In the genomic region with DNA sequence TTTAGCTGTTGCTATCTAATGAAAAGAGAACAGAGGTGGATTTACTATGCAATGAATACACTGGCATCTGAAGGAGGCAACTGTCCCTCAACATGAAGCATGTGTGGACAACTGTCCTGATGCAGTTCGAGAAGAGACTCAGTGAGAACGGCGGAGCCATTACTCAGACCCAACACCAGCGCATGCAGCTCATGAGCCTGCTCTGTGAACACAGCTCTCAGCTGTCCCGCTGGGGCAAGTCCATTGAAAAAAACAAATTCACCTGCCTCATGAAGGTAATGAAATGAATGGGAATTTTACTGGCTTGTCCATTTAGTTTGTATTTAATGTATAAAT, we compare ENCODE assay signal across 19 cellular contexts.
A peak's percentile ranks its signal among the peaks of the same experiment; 100 is the strongest.
DNase-seq lines count a peak whose midpoint lies in the region; ATAC-seq and TF ChIP-seq lines count a peak whose summit lies in the region.
"Had no signal": no experiment of that assay in that cellular context is flagged by ENCODE, and none has a peak within 500 bp of the region (broad histone marks: within the 10 kb centered on the region; RNA-seq: fewer than 3 reads in every experiment).

No MANE protein-coding gene starts in this region.

- H3K27ac Mint-ChIP-seq in nephron = peak overlapping the region; percentile 72 to 90 (median 89)

- peak overlapping the region in 11 of 12 donors; percentile 23 to 86 (median 58) for H3K27ac ChIP-seq in heart left ventricle
- H3K27ac ChIP-seq in right atrium auricular region = peak overlapping the region in 1 of 2 donors; percentile 5
- H3K27ac ChIP-seq in left ventricle myocardium inferior (replicated peaks) = peak overlapping the region; percentile 68
- peak overlapping the region; percentile 47 for H3K27ac ChIP-seq in upper lobe of right lung
- H3K27ac ChIP-seq: BLaER1, KMS-11, PC-9 had no signal

- no peak for TF ChIP-seq CTCF in heart left ventricle (IDR thresholded peaks at IDR 0.05)
- no peak for TF ChIP-seq CTCF in right atrium auricular region (IDR thresholded peaks at IDR 0.05)
- TF ChIP-seq CTCF in left ventricle myocardium inferior (IDR thresholded peaks at IDR 0.05; ENCODE audit: borderline replicate concordance) = no peak
- TF ChIP-seq CTCF in nephron (IDR thresholded peaks at IDR 0.05; ENCODE audit: unreplicated experiment in 3 of 3) = no peak
- no peak for TF ChIP-seq CTCF in upper lobe of right lung (IDR thresholded peaks at IDR 0.05)

- H3K9me3 Mint-ChIP-seq in nephron = peaks cover 3% of the 10 kb centered on the region

- peaks cover 14% of the 10 kb centered on the region for H3K4me1 Mint-ChIP-seq in nephron
- H3K4me1 Mint-ChIP-seq: CD8-positive, alpha-beta memory T cell had no signal

- ATAC-seq in heart left ventricle (peak; percentile 32 to 55 (median 44)), upper lobe of right lung (no peak)
- ATAC-seq: HepG2 had no signal

- H3K4me3 ChIP-seq in heart left ventricle = peak overlapping the region in 2 of 12 donors; percentile 1 to 17
- H3K4me3 ChIP-seq in right atrium auricular region = no peak overlapping the region
- peak overlapping the region; percentile 5 for H3K4me3 ChIP-seq in left ventricle myocardium inferior
- H3K4me3 ChIP-seq in upper lobe of right lung = no peak overlapping the region
- H3K4me3 ChIP-seq: BLaER1, PC-9 had no signal

- H3K4me1 ChIP-seq in heart left ventricle (no peaks in the 10 kb centered on the region), right atrium auricular region (no peaks in the 10 kb centered on the region), left ventricle myocardium inferior (peaks cover 8% of the 10 kb centered on the region), upper lobe of right lung (no peaks in the 10 kb centered on the region)
- H3K4me1 ChIP-seq: BLaER1 had no signal

- 72 to 90% (median 85%) methylated on average over 5 of the region's 5 CpGs for WGBS in heart left ventricle, 4 donors

- intact Hi-C loops in heart left ventricle (cut with DNase I) (no loop called here), left ventricle myocardium inferior (cut with micrococcal nuclease) (no loop called here), upper lobe of right lung (cut with DNase I) (no loop called here)

- H3K27me3 ChIP-seq in heart left ventricle = no peaks in the 10 kb centered on the region
- no peaks in the 10 kb centered on the region for H3K27me3 ChIP-seq in right atrium auricular region
- no peaks in the 10 kb centered on the region for H3K27me3 ChIP-seq in left ventricle myocardium inferior (ENCODE audit: low read depth)
- no peaks in the 10 kb centered on the region for H3K27me3 ChIP-seq in upper lobe of right lung
- H3K27me3 ChIP-seq: BLaER1 had no signal

- no peak overlapping the region for H3K4me3 Mint-ChIP-seq in nephron
- H3K4me3 Mint-ChIP-seq: CD8-positive, alpha-beta memory T cell had no signal

- no peak for TF ChIP-seq POLR2A in heart left ventricle (IDR thresholded peaks at IDR 0.05)

- peaks cover 70% of the 10 kb centered on the region for H3K36me3 Mint-ChIP-seq in nephron (ENCODE audit: low read depth)

- peaks cover 0 to 8% (median under 1%) of the 10 kb centered on the region in 12 donors for H3K9me3 ChIP-seq in heart left ventricle
- H3K9me3 ChIP-seq in right atrium auricular region = peaks cover 0 to 2% of the 10 kb centered on the region in 2 donors
- peaks cover 4% of the 10 kb centered on the region for H3K9me3 ChIP-seq in left ventricle myocardium inferior (replicated peaks)
- no peaks in the 10 kb centered on the region for H3K9me3 ChIP-seq in upper lobe of right lung

- DNase-seq in heart left ventricle = no peak
- DNase-seq in right atrium auricular region (ENCODE audit: low spot score) = no peak
- DNase-seq in left ventricle myocardium inferior = no peak
- DNase-seq in upper lobe of right lung = no peak
- no peak for DNase-seq in C1 segment of cervical spinal cord (lab: John Stamatoyannopoulos, UW)
- DNase-seq in NCI-H128 (lab: John Stamatoyannopoulos, UW; ENCODE audit: unreplicated experiment) = no peak
- DNase-seq in NCI-H1417 treated with DMSO at 0.1 percent for 48 hours (lab: John Stamatoyannopoulos, UW) = no peak
- DNase-seq: 8988T; CD8-positive, alpha-beta memory T cell; DND-41; GOT3; NCI-H146; NCI-H2081; NCI-H510A treated with DMSO at 0.1 percent for 48 hours; PC-9 had no signal

- H3K27me3 Mint-ChIP-seq in nephron (ENCODE audit: low read depth) = no peaks in the 10 kb centered on the region
- H3K27me3 Mint-ChIP-seq: CD8-positive, alpha-beta memory T cell had no signal

- H3K36me3 ChIP-seq in heart left ventricle (peaks cover 0 to 80% (median 66%) of the 10 kb centered on the region in 9 donors), right atrium auricular region (peaks cover 54% of the 10 kb centered on the region), left ventricle myocardium inferior (peaks cover 66% of the 10 kb centered on the region), upper lobe of right lung (peaks cover 53% of the 10 kb centered on the region)
